In the genomic region with DNA sequence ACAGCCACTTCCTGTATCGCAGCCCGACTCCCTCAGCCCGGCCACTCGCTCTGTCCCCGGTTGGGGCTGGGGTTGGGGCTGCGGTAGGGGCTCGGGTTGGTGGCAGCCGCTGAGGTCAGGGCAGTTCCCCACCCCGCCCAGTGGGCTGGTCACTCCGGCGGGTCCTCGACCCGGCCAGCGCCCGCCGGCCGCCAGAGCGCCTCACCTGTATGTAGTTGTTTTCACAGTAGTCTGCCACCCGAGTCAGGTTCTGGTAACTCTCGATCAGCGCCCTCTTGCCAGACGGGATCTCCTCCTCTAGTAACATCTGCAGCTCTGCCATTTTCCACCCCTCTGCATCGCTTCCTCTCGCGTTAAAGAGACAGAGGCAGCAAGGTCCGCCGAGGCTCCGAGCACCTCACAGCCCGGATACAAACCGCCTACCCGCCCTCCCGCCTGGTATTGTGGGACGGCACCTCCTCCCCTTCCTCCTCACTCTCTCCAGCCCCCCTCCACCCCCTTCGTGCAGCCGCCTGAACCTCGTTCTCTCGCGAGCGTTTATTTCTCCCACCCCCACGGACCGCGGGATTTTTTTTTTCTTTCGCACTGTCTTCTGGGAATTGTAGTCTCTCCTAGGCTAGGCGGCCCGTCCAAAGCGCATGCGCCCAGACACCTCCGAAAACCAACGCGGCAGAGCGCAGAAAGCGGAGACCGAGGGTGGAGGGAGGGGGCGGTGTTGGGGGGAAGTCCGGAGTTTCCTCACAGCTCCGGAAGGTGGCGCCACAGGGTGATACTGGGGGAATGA, we compare ENCODE assay signal across 8 cellular contexts. TPM values are rescaled to one million over a fixed set of nuclear protein-coding genes. Genes with fewer than 3 reads are reported as not detected.
DNase-seq lines count a peak whose midpoint lies in the region; ATAC-seq and TF ChIP-seq lines count a peak whose summit lies in the region.

Gene ABI1 (minus strand): TSS at position 417 of the 784 bp plus-strand sequence. CDS start 95 bp downstream, at position 322.

- DNase-seq in CD14-positive monocyte (ENCODE audit: low spot score) (peak; percentile 98), NCI-H748 treated with DMSO at 0.1 percent for 48 hours (lab: John Stamatoyannopoulos, UW) (peak; percentile 89), dedifferentiated amniotic fluid mesenchymal stem cell (ENCODE audit: extremely low spot score) (peak; percentile 99), left kidney (ENCODE audit: low read depth, low spot score) (peak; percentile 99)
- peak; percentile 90 to 95 for DNase-seq in activated CD4-positive, alpha-beta T cell treated with anti-CD3 and anti-CD28 coated beads, Interleukin-2, amount 50 U/mL, for 24 hours (ENCODE audit: low read depth in 1 of 2, low spot score in 1 of 2)
- DNase-seq in stimulated activated CD4-positive, alpha-beta T cell treated with anti-CD3 and anti-CD28 coated beads, Interleukin-2, amount 100 ng/mL, for 24 hours, result peak; percentile 96 to 98

- no peaks in the 10 kb centered on the region for H3K9me3 Mint-ChIP-seq in CD14-positive monocyte

- ATAC-seq in GM19351 (IDR thresholded peaks at IDR 0.05; ENCODE audit: unreplicated experiment), result peak; percentile 64
- peak; percentile 71 for ATAC-seq in HG03521 (IDR thresholded peaks at IDR 0.05; ENCODE audit: unreplicated experiment)

- H3K27me3 Mint-ChIP-seq in CD14-positive monocyte (ENCODE audit: low read depth in 3 of 3), result peaks cover 2 to 5% (median 2%) of the 10 kb centered on the region in 3 donors

- H3K36me3 Mint-ChIP-seq in CD14-positive monocyte, result no peaks in the 10 kb centered on the region

- no peak for TF ChIP-seq CTCF in CD14-positive monocyte (IDR thresholded peaks at IDR 0.05)

- H3K27ac Mint-ChIP-seq in CD14-positive monocyte, result peak within 1 kb of the TSS; percentile 94 to 99 (median 98)

- intact Hi-C loops in CD14-positive monocyte (cut with micrococcal nuclease), result loop anchor here (5.0 to 10.0 kb wide), 2 partner anchors 166 to 382 kb away; partner anchors contain the start of genes PDSS1 (in 2 of the 2) and ACBD5 (in 1 of the 2)

- H3K4me3 Mint-ChIP-seq in CD14-positive monocyte, result peak within 1 kb of the TSS; percentile 97 to 98

- peaks cover 46% of the 10 kb centered on the region for H3K4me1 Mint-ChIP-seq in CD14-positive monocyte

RNA-seq across cellular contexts. Expression of gene ABI1, which starts in this region (rescaled TPM):
- polyA plus RNA-seq in CD14-positive monocyte, result 10 to 100 TPM; 61.5 to 77.2 TPM

Comparison
In these comparisons a context has a peak if more than half of its experiments do, and no peak if none do; other contexts are left out.
1. Peak in every context shown above with its lines: DNase-seq and ATAC-seq.